10 cellular contexts compared by ENCODE assay signal in genomic region chr3:30667250-30667585, GRCh38.
DNase-seq lines count a peak whose midpoint lies in the region; ATAC-seq and TF ChIP-seq lines count a peak whose summit lies in the region.
"Had no signal": no experiment of that assay in that cellular context is flagged by ENCODE, and none has a peak within 500 bp of the region (broad histone marks: within the 10 kb centered on the region; RNA-seq: fewer than 3 reads in every experiment).

No MANE protein-coding gene starts in this region.

- TF ChIP-seq CTCF in heart right ventricle (IDR thresholded peaks at IDR 0.05) (no peak), foreskin keratinocyte (conservative IDR thresholded peaks at IDR 0.05) (no peak)

- H3K27ac Mint-ChIP-seq in T-helper 1 cell treated with Interleukin-12 subunit alpha and Interleukin-12 subunit beta and Interleukin-4 antibody, amounts not matched to agents 30 μg/mL and 1 μg/mL, for 36 hours, result peak overlapping the region; percentile 88
- H3K27ac Mint-ChIP-seq in stimulated activated naive CD8-positive, alpha-beta T cell treated with anti-CD3 and anti-CD28 coated beads, Interleukin-15, Interleukin-2, amounts not matched to agents 100 ng/mL and 50 ng/mL, for 24 hours, result peak overlapping the region; percentile 63
- H3K27ac Mint-ChIP-seq: type B pancreatic cell had no signal

- peaks cover 93% of the 10 kb centered on the region for H3K4me1 Mint-ChIP-seq in activated T-cell treated with anti-CD3 and anti-CD28 coated beads, Interleukin-2, amount 50 U/mL, for 4 hours (ENCODE audit: low read depth)
- peaks cover 78% of the 10 kb centered on the region for H3K4me1 Mint-ChIP-seq in T-helper 1 cell treated with Interleukin-12 subunit alpha and Interleukin-12 subunit beta and Interleukin-4 antibody, amounts not matched to agents 30 μg/mL and 1 μg/mL, for 36 hours (ENCODE audit: low read depth)
- H3K4me1 Mint-ChIP-seq in stimulated activated naive CD8-positive, alpha-beta T cell treated with anti-CD3 and anti-CD28 coated beads, Interleukin-15, Interleukin-2, amounts not matched to agents 100 ng/mL and 50 ng/mL, for 24 hours (ENCODE audit: low read depth), result peaks cover 99% of the 10 kb centered on the region

- H3K27me3 Mint-ChIP-seq in activated T-cell treated with anti-CD3 and anti-CD28 coated beads, Interleukin-2, amount 50 U/mL, for 4 hours (ENCODE audit: low read depth), result no peaks in the 10 kb centered on the region
- no peaks in the 10 kb centered on the region for H3K27me3 Mint-ChIP-seq in T-helper 1 cell treated with Interleukin-12 subunit alpha and Interleukin-12 subunit beta and Interleukin-4 antibody, amounts not matched to agents 30 μg/mL and 1 μg/mL, for 36 hours (ENCODE audit: low read depth)
- no peaks in the 10 kb centered on the region for H3K27me3 Mint-ChIP-seq in stimulated activated naive CD8-positive, alpha-beta T cell treated with anti-CD3 and anti-CD28 coated beads, Interleukin-15, Interleukin-2, amounts not matched to agents 100 ng/mL and 50 ng/mL, for 24 hours

- H3K27ac ChIP-seq in heart right ventricle (peak overlapping the region in 7 of 10 donors; percentile 10 to 62 (median 40)), foreskin keratinocyte (no peak overlapping the region)

- H3K4me1 ChIP-seq in heart right ventricle (peaks cover 0 to 81% (median 67%) of the 10 kb centered on the region in 9 donors), foreskin keratinocyte (peaks cover 12% of the 10 kb centered on the region)

- peaks cover 0 to 64% (median 17%) of the 10 kb centered on the region in 9 donors for H3K36me3 ChIP-seq in heart right ventricle

- peaks cover 4% of the 10 kb centered on the region for H3K9me3 Mint-ChIP-seq in activated T-cell treated with anti-CD3 and anti-CD28 coated beads, Interleukin-2, amount 50 U/mL, for 4 hours
- H3K9me3 Mint-ChIP-seq in T-helper 1 cell treated with Interleukin-12 subunit alpha and Interleukin-12 subunit beta and Interleukin-4 antibody, amounts not matched to agents 30 μg/mL and 1 μg/mL, for 36 hours, result no peaks in the 10 kb centered on the region
- peaks cover 4% of the 10 kb centered on the region for H3K9me3 Mint-ChIP-seq in stimulated activated naive CD8-positive, alpha-beta T cell treated with anti-CD3 and anti-CD28 coated beads, Interleukin-15, Interleukin-2, amounts not matched to agents 100 ng/mL and 50 ng/mL, for 24 hours
- H3K9me3 Mint-ChIP-seq: type B pancreatic cell had no signal

- peak; percentile 9 to 14 for ATAC-seq in activated T-cell treated with anti-CD3 and anti-CD28 coated beads, Interleukin-2, amount 50 U/mL, for 4 hours
- ATAC-seq in heart right ventricle, result peak in 4 of 8 donors; percentile 38 to 52 (median 43)
- no peak for ATAC-seq in HG03045 (IDR thresholded peaks at IDR 0.05; ENCODE audit: unreplicated experiment)
- no peak for ATAC-seq in foreskin keratinocyte

- no peaks in the 10 kb centered on the region for H3K27me3 ChIP-seq in heart right ventricle
- H3K27me3 ChIP-seq in foreskin keratinocyte, result no peaks in the 10 kb centered on the region

- intact Hi-C loops in heart right ventricle (cut with DNase I), result no loop called here

- no peak overlapping the region for H3K4me3 ChIP-seq in heart right ventricle

- H3K36me3 Mint-ChIP-seq in activated T-cell treated with anti-CD3 and anti-CD28 coated beads, Interleukin-2, amount 50 U/mL, for 4 hours (ENCODE audit: insufficient read depth), result peaks cover 58% of the 10 kb centered on the region
- peaks cover 46% of the 10 kb centered on the region for H3K36me3 Mint-ChIP-seq in T-helper 1 cell treated with Interleukin-12 subunit alpha and Interleukin-12 subunit beta and Interleukin-4 antibody, amounts not matched to agents 30 μg/mL and 1 μg/mL, for 36 hours (ENCODE audit: low read depth)
- H3K36me3 Mint-ChIP-seq in stimulated activated naive CD8-positive, alpha-beta T cell treated with anti-CD3 and anti-CD28 coated beads, Interleukin-15, Interleukin-2, amounts not matched to agents 100 ng/mL and 50 ng/mL, for 24 hours (ENCODE audit: low read depth), result peaks cover 89% of the 10 kb centered on the region

- DNase-seq in activated T-cell treated with anti-CD3 and anti-CD28 coated beads, Interleukin-2, amount 50 U/mL, for 4 hours, result no peak
- DNase-seq in activated T-cell treated with anti-CD3 and anti-CD28 coated beads, Interleukin-2, amount 50 U/mL, for 1 hour, result no peak
- DNase-seq in heart right ventricle (no peak), foreskin keratinocyte (no peak)
- DNase-seq in activated effector memory CD4-positive, alpha-beta T cell treated with anti-CD3 and anti-CD28 coated beads, Interleukin-2, amount 50 U/mL, for 16 hours, result no peak
- DNase-seq: MV-4-11 had no signal

- no peak overlapping the region for H3K4me3 Mint-ChIP-seq in activated T-cell treated with anti-CD3 and anti-CD28 coated beads, Interleukin-2, amount 50 U/mL, for 4 hours
- H3K4me3 Mint-ChIP-seq in T-helper 1 cell treated with Interleukin-12 subunit alpha and Interleukin-12 subunit beta and Interleukin-4 antibody, amounts not matched to agents 30 μg/mL and 1 μg/mL, for 36 hours, result no peak overlapping the region
- peak overlapping the region; percentile 35 for H3K4me3 Mint-ChIP-seq in stimulated activated naive CD8-positive, alpha-beta T cell treated with anti-CD3 and anti-CD28 coated beads, Interleukin-15, Interleukin-2, amounts not matched to agents 100 ng/mL and 50 ng/mL, for 24 hours
- H3K4me3 Mint-ChIP-seq: type B pancreatic cell had no signal

- WGBS in heart right ventricle, 2 donors, result 42 to 48% methylated on average over 2 of the region's 2 CpGs

- H3K9me3 ChIP-seq in heart right ventricle, result no peaks in the 10 kb centered on the region

Comparison
In these comparisons a context has a peak if more than half of its experiments do, and no peak if none do; other contexts are left out.
1. ATAC-seq: peak in activated T-cell treated with anti-CD3 and anti-CD28 coated beads, Interleukin-2, amount 50 U/mL, for 4 hours (2 of 2); none in HG03045 (single experiment) and foreskin keratinocyte (single experiment).